In the genomic region with DNA sequence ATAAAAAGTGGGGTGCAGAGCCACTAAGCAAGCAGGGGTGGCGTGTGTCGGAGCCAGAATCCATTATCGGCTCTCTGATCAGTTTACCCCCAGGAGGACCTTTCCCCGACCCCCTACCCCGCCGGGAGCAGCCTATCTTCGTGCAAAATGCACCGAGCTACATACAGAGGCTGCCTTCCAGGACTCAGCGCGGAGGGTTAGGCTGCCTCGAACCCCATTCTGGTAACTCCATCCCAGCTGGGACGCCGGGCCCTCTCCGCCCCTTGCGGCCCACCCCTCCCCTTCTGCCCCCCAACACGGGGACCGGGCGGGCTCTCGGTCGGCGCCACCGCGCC, we compare ENCODE assay signal across 8 cellular contexts. TPM values are rescaled to one million over a fixed set of nuclear protein-coding genes. Genes with fewer than 3 reads are reported as not detected.
A peak's percentile ranks its signal among the peaks of the same experiment; 100 is the strongest.
DNase-seq lines count a peak whose midpoint lies in the region; ATAC-seq and TF ChIP-seq lines count a peak whose summit lies in the region.

No MANE protein-coding gene starts in this region.

- TF ChIP-seq CTCF in CD4-positive, alpha-beta T cell (IDR thresholded peaks at IDR 0.05): no peak
- no peak for TF ChIP-seq CTCF in PC-3 (conservative IDR thresholded peaks at IDR 0.05; ENCODE audit: low read depth, low read length)
- no peak for TF ChIP-seq CTCF in epithelial cell of esophagus (IDR thresholded peaks at IDR 0.05; ENCODE audit: insufficient read depth, low read depth, low read length, missing control alignments)
- no peak for TF ChIP-seq CTCF in neutrophil (IDR thresholded peaks at IDR 0.05)

- peaks cover 5% of the 10 kb centered on the region for H3K27me3 ChIP-seq in CD4-positive, alpha-beta T cell (ENCODE audit: control insufficient read depth, insufficient read depth, low read length)
- H3K27me3 ChIP-seq in PC-3 (ENCODE audit: low read length): no peaks in the 10 kb centered on the region
- peaks cover 55% of the 10 kb centered on the region for H3K27me3 ChIP-seq in neutrophil

- peaks cover 28% of the 10 kb centered on the region for H3K4me1 Mint-ChIP-seq in CD4-positive, alpha-beta T cell (ENCODE audit: low read depth)

- H3F3A ChIP-seq in PC-3 (ENCODE audit: low read length, unreplicated experiment): no peaks in the 10 kb centered on the region

- ATAC-seq in CD4-positive, alpha-beta T cell (ENCODE audit: poor library complexity): no peak
- peak; percentile 25 for ATAC-seq in PC-3

- CTCF ChIA-PET in CD4-positive, alpha-beta T cell (lab: Charles Lee): interaction anchor here (0.6 to 1.6 kb wide), 6 partner anchors 86 to 167 kb away, joined by 3 to 5 read pairs (median 4); partner anchors contain the start of gene PCNX1
- CTCF ChIA-PET in PC-3 (lab: Charles Lee): interaction anchor here (0.8 to 1.2 kb wide), 2 partner anchors 86 to 134 kb away, joined by 4 to 5 read pairs; partner anchors contain the start of gene PCNX1

- H3K9me3 Mint-ChIP-seq in CD4-positive, alpha-beta T cell: no peaks in the 10 kb centered on the region

- no peaks in the 10 kb centered on the region for H4K20me1 ChIP-seq in PC-3 (ENCODE audit: low read length)

- DNase-seq in CD4-positive, alpha-beta T cell: no peak
- DNase-seq in PC-3: no peak
- DNase-seq in epithelial cell of esophagus (ENCODE audit: low read depth): no peak
- DNase-seq in SKM-1 treated with dmso at 0.1 percent for 144 hours (lab: John Stamatoyannopoulos, UW; ENCODE audit: unreplicated experiment): no peak
- DNase-seq in NCI-H187 treated with DMSO at 0.1 percent for 48 hours (lab: John Stamatoyannopoulos, UW): no peak
- DNase-seq in AG08396 (ENCODE audit: low spot score): no peak
- no peak for DNase-seq in GDM1 (lab: John Stamatoyannopoulos, UW)

- no peak overlapping the region for H3K27ac Mint-ChIP-seq in CD4-positive, alpha-beta T cell

- peak overlapping the region; percentile 83 for H3K4me3 Mint-ChIP-seq in CD4-positive, alpha-beta T cell

- H3K4me1 ChIP-seq in PC-3 (ENCODE audit: insufficient read depth, low read length) (peaks cover 23% of the 10 kb centered on the region), neutrophil (ENCODE audit: control insufficient read depth in 1 of 2, insufficient read depth in 1 of 2, low read depth in 1 of 2, low read length in 1 of 2) (peaks cover 27 to 28% of the 10 kb centered on the region in 2 experiments)

- H2AFZ ChIP-seq in PC-3 (ENCODE audit: low read length): peak overlapping the region; percentile 96

- H3K79me2 ChIP-seq in PC-3 (ENCODE audit: low read length): no peaks in the 10 kb centered on the region

- H3K9me3 ChIP-seq in CD4-positive, alpha-beta T cell (ENCODE audit: control insufficient read depth, low read length): no peaks in the 10 kb centered on the region
- H3K9me3 ChIP-seq in PC-3 (ENCODE audit: low read length) (no peaks in the 10 kb centered on the region), neutrophil (no peaks in the 10 kb centered on the region)

- peak overlapping the region; percentile 98 for H3K4me2 ChIP-seq in PC-3 (ENCODE audit: low read length)

- BruUV-seq in PC-3 (replicated peaks; lab: Mats Ljungman, UMichigan): no TSS peak

- H3K4me3 ChIP-seq in PC-3 (ENCODE audit: low read length) (peak overlapping the region; percentile 76), epithelial cell of esophagus (ENCODE audit: low read length) (peak overlapping the region; percentile 57), neutrophil (ENCODE audit: low read depth in 1 of 2, low read length in 1 of 2) (peak overlapping the region; percentile 64 to 79)

- H3K36me3 Mint-ChIP-seq in CD4-positive, alpha-beta T cell (ENCODE audit: low read depth): no peaks in the 10 kb centered on the region

- POLR2A ChIA-PET in CD4-positive, alpha-beta T cell (lab: Charles Lee): interaction anchor here (0.6 to 2.2 kb wide), 5 partner anchors 9 to 188 kb away, joined by 3 to 16 read pairs (median 3); partner anchors contain the start of gene MAP3K9
- POLR2A ChIA-PET in PC-3 (lab: Charles Lee; ENCODE audit: unreplicated experiment): interaction anchor here (0.7 kb wide), 1 partner anchor 21 kb away, joined by 3 read pairs; no protein-coding TSS in a partner anchor

- no peaks in the 10 kb centered on the region for H3K36me3 ChIP-seq in PC-3 (ENCODE audit: low read depth, low read length)
- no peaks in the 10 kb centered on the region for H3K36me3 ChIP-seq in neutrophil

- no peaks in the 10 kb centered on the region for H3K9me2 ChIP-seq in PC-3 (replicated peaks; ENCODE audit: low read length)

- no peak overlapping the region for H3K27ac ChIP-seq in CD4-positive, alpha-beta T cell (ENCODE audit: low read depth, low read length)
- H3K27ac ChIP-seq in PC-3 (ENCODE audit: low read length): no peak overlapping the region
- no peak overlapping the region for H3K27ac ChIP-seq in neutrophil

- peaks cover 43% of the 10 kb centered on the region for H3K27me3 Mint-ChIP-seq in CD4-positive, alpha-beta T cell

- H3K9ac ChIP-seq in PC-3 (ENCODE audit: low read length): peak overlapping the region; percentile 65

- intact Hi-C loops in CD4-positive, alpha-beta T cell (cut with DNase I, micrococcal nuclease): no loop called here
- intact Hi-C loops in PC-3 (cut with micrococcal nuclease): no loop called here

RNA-seq across cellular contexts. Expression of gene MAP3K9, which starts 12.2 kb away (rescaled TPM):
- total RNA-seq in CD4-positive, alpha-beta T cell: 1 to 10 TPM; 5.9 to 6.3 TPM
- 13.4 and 14.3 TPM in 2 replicates for total RNA-seq in PC-3 (2014; rRNA removed)
